ENCODE assay signal across 1 cellular context in genomic region chr13:109816979-109817275, GRCh38.
TF ChIP-seq lines count a peak whose summit lies in the region.

No MANE protein-coding gene starts in this region.

TF ChIP-seq in HepG2, 621 proteins besides CTCF, POLR2A, EP300 and RAD21 (continued from another document):
- TF ChIP-seq ZBTB2 (CRISPR knock-in tag; IDR thresholded peaks at IDR 0.05; ENCODE audit: low read depth) (no peak), ZNF564 (CRISPR knock-in tag; IDR thresholded peaks at IDR 0.05) (no peak), SOX5 (CRISPR knock-in tag; IDR thresholded peaks at IDR 0.05; ENCODE audit: borderline replicate concordance) (no peak), ZNF547 (CRISPR knock-in tag; IDR thresholded peaks at IDR 0.05) (no peak), PITX1 (CRISPR knock-in tag; IDR thresholded peaks at IDR 0.05) (no peak), RCOR2 (CRISPR knock-in tag; IDR thresholded peaks at IDR 0.05) (no peak), ZNF614 (CRISPR knock-in tag; IDR thresholded peaks at IDR 0.05; ENCODE audit: borderline replicate concordance) (no peak), ZNF143 (CRISPR knock-in tag; IDR thresholded peaks at IDR 0.05) (no peak), HNRNPH1 (optimal IDR thresholded peaks at IDR 0.05; ENCODE audit: low read depth, low read length) (no peak)
